Comparison of ENCODE assay signal across 9 cellular contexts in genomic region chr4:77044458-77045124, GRCh38. TPM values are rescaled to one million over a fixed set of nuclear protein-coding genes. Genes with fewer than 3 reads are reported as not detected.
DNase-seq lines count a peak whose midpoint lies in the region; ATAC-seq and TF ChIP-seq lines count a peak whose summit lies in the region.
"Had no signal": no experiment of that assay in that cellular context is flagged by ENCODE, and none has a peak within 500 bp of the region (broad histone marks: within the 10 kb centered on the region; RNA-seq: fewer than 3 reads in every experiment).

No MANE protein-coding gene starts in this region.

- H4K20me1 ChIP-seq in KMS-11 (ENCODE audit: insufficient read depth), result no peaks in the 10 kb centered on the region

- H3K36me3 ChIP-seq in KMS-11 (ENCODE audit: insufficient read depth), result no peaks in the 10 kb centered on the region; the same call in 1 of the 2 replicates
- peaks cover 6 to 39% (median 36%) of the 10 kb centered on the region in 4 donors for H3K36me3 ChIP-seq in stomach

- 45 to 58% (median 48%) methylated on average over 4 of the region's 4 CpGs for WGBS in stomach, 5 donors

- H3K4me3 ChIP-seq in KMS-11 (IDR thresholded peaks at IDR 0.05; ENCODE audit: insufficient read depth, low read depth, low read length) (no peak overlapping the region), stomach (no peak overlapping the region)
- H3K4me3 ChIP-seq: BLaER1 had no signal

- no peaks in the 10 kb centered on the region for H3K27me3 Mint-ChIP-seq in activated naive CD8-positive, alpha-beta T cell treated with anti-CD3 and anti-CD28 coated beads, Interleukin-2, amount 10 ng/mL, durations not matched to agents 7 days and 5 days

- no peaks in the 10 kb centered on the region for H3K9me3 Mint-ChIP-seq in activated naive CD8-positive, alpha-beta T cell treated with anti-CD3 and anti-CD28 coated beads, Interleukin-2, amount 10 ng/mL, durations not matched to agents 7 days and 5 days

- no peak overlapping the region for H3K27ac Mint-ChIP-seq in activated naive CD8-positive, alpha-beta T cell treated with anti-CD3 and anti-CD28 coated beads, Interleukin-2, amount 10 ng/mL, durations not matched to agents 7 days and 5 days

- H3K9ac ChIP-seq in KMS-11, result no peak overlapping the region
- H3K9ac ChIP-seq: BLaER1 had no signal

- TF ChIP-seq EP300 in stomach (IDR thresholded peaks at IDR 0.05), result no peak

- POLR2A ChIA-PET in activated naive CD8-positive, alpha-beta T cell treated with anti-CD3 and anti-CD28 coated beads, Interleukin-2, amount 10 ng/mL, durations not matched to agents 7 days and 5 days (lab: Charles Lee), result interaction anchor here (0.6 to 1.3 kb wide), 3 partner anchors 13 to 95 kb away, joined by 3 to 4 read pairs (median 3); partner anchors contain the start of gene SEPTIN11

- intact Hi-C loops in stomach (cut with DNase I; ENCODE audit: low total_unique reads), result no loop called here

- H3K4me1 Mint-ChIP-seq in activated naive CD8-positive, alpha-beta T cell treated with anti-CD3 and anti-CD28 coated beads, Interleukin-2, amount 10 ng/mL, durations not matched to agents 7 days and 5 days, result peaks cover 3% of the 10 kb centered on the region

- TF ChIP-seq POLR2A in stomach (IDR thresholded peaks at IDR 0.05), result no peak

- no peaks in the 10 kb centered on the region for H3K9me3 ChIP-seq in stomach
- H3K9me3 ChIP-seq: BLaER1 had no signal

- peak; percentile 34 for ATAC-seq in activated naive CD8-positive, alpha-beta T cell treated with anti-CD3 and anti-CD28 coated beads, Interleukin-2, amount 10 ng/mL, durations not matched to agents 7 days and 5 days (ENCODE audit: low read depth)

- DNase-seq in DMS 273 (lab: John Stamatoyannopoulos, UW; ENCODE audit: unreplicated experiment) (peak; percentile 62), DMS 273 treated with DMSO at 0.1 percent for 48 hours (lab: John Stamatoyannopoulos, UW) (no peak), inferior parietal cortex (ENCODE audit: extremely low spot score) (peak; percentile 77), stomach (no peak)
- no peak for DNase-seq in activated naive CD8-positive, alpha-beta T cell treated with anti-CD3 and anti-CD28 coated beads, Interleukin-2, amount 10 ng/mL, durations not matched to agents 7 days and 5 days
- DNase-seq in stimulated activated CD8-positive, alpha-beta memory T cell treated with anti-CD3 and anti-CD28 coated beads, Interleukin-4, amount 100 ng/mL, for 48 hours, result no peak
- DNase-seq in activated T-cell treated with anti-CD3 and anti-CD28 coated beads, Interleukin-2, amount 50 U/mL, for 1 hour, result no peak

- H3K4me3 Mint-ChIP-seq in activated naive CD8-positive, alpha-beta T cell treated with anti-CD3 and anti-CD28 coated beads, Interleukin-2, amount 10 ng/mL, durations not matched to agents 7 days and 5 days, result no peak overlapping the region

- H3K27me3 ChIP-seq in KMS-11 (ENCODE audit: insufficient read depth, low read depth) (no peaks in the 10 kb centered on the region), stomach (no peaks in the 10 kb centered on the region)
- H3K27me3 ChIP-seq: BLaER1 had no signal

- H3K27ac ChIP-seq in KMS-11, result no peak overlapping the region
- H3K27ac ChIP-seq in stomach, result peak overlapping the region in 4 of 5 donors; percentile 15 to 59 (median 33)
- H3K27ac ChIP-seq: BLaER1 had no signal

- H3K4me1 ChIP-seq in KMS-11 (ENCODE audit: low read depth, poor library complexity, severe bottlenecking) (peaks cover 4% of the 10 kb centered on the region), stomach (peaks cover 0 to 19% (median 7%) of the 10 kb centered on the region in 4 donors)
- H3K4me1 ChIP-seq: BLaER1 had no signal

- H3K79me2 ChIP-seq in KMS-11 (ENCODE audit: insufficient read depth, low read depth), result no peaks in the 10 kb centered on the region

- H2AFZ ChIP-seq in KMS-11 (ENCODE audit: low read depth), result no peak overlapping the region

- no peak overlapping the region for H3K4me2 ChIP-seq in KMS-11
- H3K4me2 ChIP-seq: BLaER1 had no signal

- peaks cover 11% of the 10 kb centered on the region for H3K36me3 Mint-ChIP-seq in activated naive CD8-positive, alpha-beta T cell treated with anti-CD3 and anti-CD28 coated beads, Interleukin-2, amount 10 ng/mL, durations not matched to agents 7 days and 5 days

- TF ChIP-seq CTCF in KMS-11 (conservative IDR thresholded peaks at IDR 0.05; ENCODE audit: low read depth, low read length), result peak; percentile 88
- peak in 5 of 7 experiments; percentile 27 to 66 (median 51) for TF ChIP-seq CTCF in stomach (IDR thresholded peaks at IDR 0.05)

RNA-seq across cellular contexts. Expression of gene CCNI, which starts 31.2 kb away (rescaled TPM):
- 100 to 1,000 TPM; 243 to 244 TPM for total RNA-seq in activated naive CD8-positive, alpha-beta T cell treated with anti-CD3 and anti-CD28 coated beads, Interleukin-2, amount 10 ng/mL, durations not matched to agents 7 days and 5 days
- total RNA-seq in stomach, result 100 to 1,000 TPM in 4 of 5 donors, 10 to 100 TPM in 1; 43.4 to 203 (median 121) TPM
- polyA plus RNA-seq in stomach, result 100 to 1,000 TPM; 133 to 278 (median 155) TPM

Comparison
In these comparisons a context has a peak if more than half of its experiments do, and no peak if none do; other contexts are left out.
1. DNase-seq: peak in DMS 273 (single experiment) and inferior parietal cortex (single experiment); none in DMS 273 treated with DMSO at 0.1 percent for 48 hours (single experiment), activated naive CD8-positive, alpha-beta T cell treated with anti-CD3 and anti-CD28 coated beads, Interleukin-2, amount 10 ng/mL, durations not matched to agents 7 days and 5 days (single experiment), stomach (single experiment), stimulated activated CD8-positive, alpha-beta memory T cell treated with anti-CD3 and anti-CD28 coated beads, Interleukin-4, amount 100 ng/mL, for 48 hours (single experiment) and activated T-cell treated with anti-CD3 and anti-CD28 coated beads, Interleukin-2, amount 50 U/mL, for 1 hour (single experiment).